In genomic region chr14:103527408-103528157, GRCh38 we compare ENCODE assay signal across 8 cellular contexts. TPM values are rescaled to one million over a fixed set of nuclear protein-coding genes. Genes with fewer than 3 reads are reported as not detected.
DNase-seq lines count a peak whose midpoint lies in the region; ATAC-seq and TF ChIP-seq lines count a peak whose summit lies in the region.

No MANE protein-coding gene starts in this region.

- H3K27me3 ChIP-seq in tibial artery = no peaks in the 10 kb centered on the region

- no peaks in the 10 kb centered on the region for H3K9me3 Mint-ChIP-seq in activated T-cell treated with anti-CD3 and anti-CD28 coated beads, Interleukin-2, amount 50 U/mL, for 4 hours
- H3K9me3 Mint-ChIP-seq in immature natural killer cell = no peaks in the 10 kb centered on the region

- ATAC-seq in HG03045 (IDR thresholded peaks at IDR 0.05; ENCODE audit: unreplicated experiment) = peak; percentile 58
- ATAC-seq in activated T-cell treated with anti-CD3 and anti-CD28 coated beads, Interleukin-2, amount 50 U/mL, for 4 hours = peak; percentile 29 to 34

- no peak for TF ChIP-seq CTCF in tibial artery (IDR thresholded peaks at IDR 0.05)

- peaks cover 0 to 22% (median 7%) of the 10 kb centered on the region in 3 donors for H3K36me3 ChIP-seq in tibial artery

- H3K27ac ChIP-seq in tibial artery = peak overlapping the region; percentile 86 to 90

- peaks cover 3% of the 10 kb centered on the region for H3K27me3 Mint-ChIP-seq in activated T-cell treated with anti-CD3 and anti-CD28 coated beads, Interleukin-2, amount 50 U/mL, for 4 hours (ENCODE audit: low read depth)
- H3K27me3 Mint-ChIP-seq in immature natural killer cell (ENCODE audit: low read depth in 3 of 3) = peaks cover 10 to 14% (median 11%) of the 10 kb centered on the region in 3 donors

- intact Hi-C loops in tibial artery (cut with DNase I; ENCODE audit: low total_unique reads) = no loop called here

- H3K27ac Mint-ChIP-seq in immature natural killer cell = peak overlapping the region; percentile 60 to 89 (median 68)

- H3K4me3 Mint-ChIP-seq in activated T-cell treated with anti-CD3 and anti-CD28 coated beads, Interleukin-2, amount 50 U/mL, for 4 hours = peak overlapping the region; percentile 94
- peak overlapping the region; percentile 62 to 97 (median 89) for H3K4me3 Mint-ChIP-seq in immature natural killer cell

- peak overlapping the region in 1 of 2 donors; percentile 92 for H3K4me3 ChIP-seq in tibial artery

- DNase-seq in stimulated activated CD4-positive, alpha-beta T cell treated with anti-CD3 and anti-CD28 coated beads, Interleukin-4, amount 100 ng/mL, for 24 hours = peak; percentile 40
- no peak for DNase-seq in stimulated activated CD4-positive, alpha-beta T cell treated with anti-CD3 and anti-CD28 coated beads, Interleukin-12 subunit alpha, Interleukin-12 subunit beta, amount 100 ng/mL, for 4 hours
- no peak for DNase-seq in activated T-cell treated with anti-CD3 and anti-CD28 coated beads, Interleukin-2, amount 50 U/mL, for 4 hours
- no peak for DNase-seq in immature natural killer cell
- DNase-seq in tibial artery = no peak
- no peak for DNase-seq in ureter (ENCODE audit: low spot score)
- no peak for DNase-seq in KG1 (lab: John Stamatoyannopoulos, UW)

- no peaks in the 10 kb centered on the region for H3K9me3 ChIP-seq in tibial artery

- peaks cover 4% of the 10 kb centered on the region for H3K36me3 Mint-ChIP-seq in activated T-cell treated with anti-CD3 and anti-CD28 coated beads, Interleukin-2, amount 50 U/mL, for 4 hours (ENCODE audit: insufficient read depth)
- no peaks in the 10 kb centered on the region for H3K36me3 Mint-ChIP-seq in immature natural killer cell

- H3K4me1 Mint-ChIP-seq in activated T-cell treated with anti-CD3 and anti-CD28 coated beads, Interleukin-2, amount 50 U/mL, for 4 hours (ENCODE audit: low read depth) = peaks cover 38% of the 10 kb centered on the region
- peaks cover 26 to 35% of the 10 kb centered on the region in 2 donors for H3K4me1 Mint-ChIP-seq in immature natural killer cell

- H3K4me1 ChIP-seq in tibial artery = peaks cover 0 to 59% (median 51%) of the 10 kb centered on the region in 4 donors

RNA-seq across cellular contexts. Expression of gene TRMT61A, which starts 1.4 kb away (rescaled TPM):
- 10 to 100 TPM; 53.0 to 62.2 (median 61.5) TPM for total RNA-seq in activated T-cell treated with anti-CD3 and anti-CD28 coated beads, Interleukin-2, amount 50 U/mL, for 4 hours
- 1 to 10 TPM; 1.4 to 7.7 (median 5.0) TPM for polyA plus RNA-seq in immature natural killer cell
- 22.4 TPM for total RNA-seq in ureter

RNA-seq across cellular contexts. Expression of gene CKB, which starts 5.0 kb away (rescaled TPM):
- total RNA-seq in activated T-cell treated with anti-CD3 and anti-CD28 coated beads, Interleukin-2, amount 50 U/mL, for 4 hours = 1 to 10 TPM; 4.1 to 7.6 (median 6.7) TPM
- 1 to 10 TPM in 2 of 3 donors, under 1 TPM in 1; 0.34 to 1.6 (median 1.1) TPM for polyA plus RNA-seq in immature natural killer cell
- 310 TPM for total RNA-seq in ureter

RNA-seq across cellular contexts. Expression of gene BAG5, which starts 34.9 kb away (rescaled TPM):
- total RNA-seq in activated T-cell treated with anti-CD3 and anti-CD28 coated beads, Interleukin-2, amount 50 U/mL, for 4 hours = 10 to 100 TPM; 31.4 to 35.6 (median 32.2) TPM
- polyA plus RNA-seq in immature natural killer cell = 10 to 100 TPM; 23.5 to 58.7 (median 36.5) TPM
- 36.8 TPM for total RNA-seq in ureter

RNA-seq across cellular contexts. Expression of gene COA8, which starts 35.2 kb away (rescaled TPM):
- total RNA-seq in activated T-cell treated with anti-CD3 and anti-CD28 coated beads, Interleukin-2, amount 50 U/mL, for 4 hours = 10 to 100 TPM; 42.0 to 53.2 (median 49.2) TPM
- polyA plus RNA-seq in immature natural killer cell = 10 to 100 TPM; 60.6 to 87.5 (median 64.5) TPM
- total RNA-seq in ureter = 37.3 TPM

Comparison
In these comparisons a context has a peak if more than half of its experiments do, and no peak if none do; other contexts are left out.
1. RNA of gene CKB, which starts 5.0 kb away (total RNA-seq): 310 TPM in ureter (single experiment); 4.1 to 7.6 TPM in activated T-cell treated with anti-CD3 and anti-CD28 coated beads, Interleukin-2, amount 50 U/mL, for 4 hours; every median in the first group is over 10 times any median in the second.